ENCODE assay signal across 1 cellular context in the genomic region with DNA sequence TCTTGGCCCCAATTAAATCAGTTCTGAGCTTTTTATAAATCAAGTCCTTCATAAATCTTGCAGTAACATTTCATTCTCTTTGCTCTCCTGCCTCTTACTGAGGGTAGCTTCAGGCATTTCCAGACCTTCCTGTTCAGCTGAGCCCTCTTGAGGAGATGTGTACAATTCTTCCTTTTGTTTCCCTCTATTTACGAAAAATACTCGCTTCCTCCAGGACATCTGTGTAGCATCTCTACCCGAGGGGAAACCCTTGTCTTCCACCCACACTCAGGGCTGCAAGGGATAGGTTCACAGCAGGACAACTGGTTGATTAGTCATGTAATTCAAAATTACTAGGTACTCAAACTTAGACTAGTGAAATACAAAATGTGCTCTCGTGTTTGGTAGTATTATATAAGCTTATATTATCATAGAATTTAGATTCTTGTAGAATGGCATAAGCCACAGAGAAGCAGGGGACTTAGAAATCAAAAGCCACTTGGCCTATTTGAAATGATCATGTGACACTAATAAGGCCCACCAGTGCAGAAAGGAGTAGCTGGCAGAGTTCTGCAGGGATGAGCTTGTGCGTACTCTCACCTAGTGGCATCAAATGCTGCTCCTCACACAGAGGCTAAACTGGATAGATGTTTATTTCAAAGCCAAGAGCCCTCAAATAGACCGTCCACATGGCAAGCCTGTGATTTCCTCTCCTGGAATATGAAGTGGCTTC.
TF ChIP-seq lines count a peak whose summit lies in the region.

No MANE protein-coding gene starts in this region.

TF ChIP-seq in endothelial cell of umbilical vein, 7 proteins besides CTCF, POLR2A, EP300 and RAD21 (continued from another document):
- TF ChIP-seq JUN (IDR thresholded peaks at IDR 0.05; ENCODE audit: borderline replicate concordance, insufficient read depth, insufficient read length, low read depth) = no peak
- no peak for TF ChIP-seq GATA2 (IDR thresholded peaks at IDR 0.05; ENCODE audit: insufficient read depth, insufficient read length, low read depth, low read length)
- no peak for TF ChIP-seq POLR2AphosphoS5 (IDR thresholded peaks at IDR 0.05; ENCODE audit: insufficient read depth, low read depth, low read length)
